1 cellular context compared by ENCODE assay signal in genomic region chr4:142404191-142404611, GRCh38.
TF ChIP-seq lines count a peak whose summit lies in the region.

No MANE protein-coding gene starts in this region.

TF ChIP-seq in HCT116, 20 proteins besides CTCF, POLR2A, EP300 and RAD21 (continued from another document):
- no peak for TF ChIP-seq ZBTB33 (IDR thresholded peaks at IDR 0.05; ENCODE audit: extremely low read depth, insufficient replicate concordance, low read length)
- peak; percentile 44; the same call in 1 of the 2 replicates for TF ChIP-seq SIN3A (IDR thresholded peaks at IDR 0.05; ENCODE audit: low read depth)
- TF ChIP-seq TCF7L2 (IDR thresholded peaks at IDR 0.05; ENCODE audit: borderline replicate concordance, extremely low read depth, insufficient read depth, insufficient read length): peak; percentile 10
- TF ChIP-seq JUND (IDR thresholded peaks at IDR 0.05): peak; percentile 88
- TF ChIP-seq, protein P1, sequence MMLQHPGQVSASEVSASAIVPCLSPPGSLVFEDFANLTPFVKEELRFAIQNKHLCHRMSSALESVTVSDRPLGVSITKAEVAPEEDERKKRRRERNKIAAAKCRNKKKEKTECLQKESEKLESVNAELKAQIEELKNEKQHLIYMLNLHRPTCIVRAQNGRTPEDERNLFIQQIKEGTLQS (IDR thresholded peaks at IDR 0.05): no peak
- TF ChIP-seq EZH2 (IDR thresholded peaks at IDR 0.05): no peak
